Comparison of ENCODE assay signal across 8 cellular contexts in genomic region chr17:63775420-63775819, GRCh38. TPM values are rescaled to one million over a fixed set of nuclear protein-coding genes. Genes with fewer than 3 reads are reported as not detected.
DNase-seq lines count a peak whose midpoint lies in the region; ATAC-seq, FAIRE-seq and TF ChIP-seq lines count a peak whose summit lies in the region.

No MANE protein-coding gene starts in this region.

- DNase-seq in LNCaP clone FGC (ENCODE audit: low read depth): no peak
- DNase-seq in dermis blood vessel endothelial cell: peak; percentile 22
- no peak for DNase-seq in natural killer cell
- no peak for DNase-seq in frontal cortex (ENCODE audit: low spot score in 2 of 2)
- no peak for DNase-seq in caudate nucleus (lab: John Stamatoyannopoulos, UW)
- DNase-seq in cerebellar cortex (ENCODE audit: low spot score): no peak

- peaks cover 48% of the 10 kb centered on the region for H3K4me1 ChIP-seq in BLaER1

- peaks cover 91% of the 10 kb centered on the region for H4K20me1 ChIP-seq in BLaER1

- TF ChIP-seq CTCF in LNCaP clone FGC (IDR thresholded peaks at IDR 0.05; ENCODE audit: control insufficient read depth, extremely low read depth, insufficient read depth) (no peak), natural killer cell (IDR thresholded peaks at IDR 0.05) (no peak)

- H3K27ac Mint-ChIP-seq in natural killer cell: peak overlapping the region; percentile 98 to 99

- no peaks in the 10 kb centered on the region for H3K27me3 Mint-ChIP-seq in natural killer cell (ENCODE audit: low read depth in 2 of 2)

- H3K4me1 Mint-ChIP-seq in natural killer cell: peaks cover 56 to 68% of the 10 kb centered on the region in 2 donors

- peak overlapping the region; percentile 95 for H3K4me3 Mint-ChIP-seq in natural killer cell

- no peaks in the 10 kb centered on the region for H3K27me3 ChIP-seq in BLaER1

- peak overlapping the region; percentile 91 for H3K4me2 ChIP-seq in BLaER1

- H3K4me3 ChIP-seq in BLaER1 (peak overlapping the region; percentile 91), LNCaP clone FGC (ENCODE audit: low read depth, low read length) (peak overlapping the region; percentile 100)

- H3K27ac ChIP-seq in BLaER1: peak overlapping the region; percentile 95
- no peak overlapping the region for H3K27ac ChIP-seq in caudate nucleus (ENCODE audit: low read depth, low read length)

- no peaks in the 10 kb centered on the region for H3K9me3 ChIP-seq in BLaER1

- ATAC-seq in natural killer cell (no peak), GM21825 (IDR thresholded peaks at IDR 0.05; ENCODE audit: unreplicated experiment) (no peak)

- intact Hi-C loops in natural killer cell (cut with micrococcal nuclease): no loop called here

- H3K9ac ChIP-seq in BLaER1: peak overlapping the region; percentile 97

- FAIRE-seq in frontal cortex (lab: Jason Lieb, UNC): no peak

- H3K9me3 Mint-ChIP-seq in natural killer cell: no peaks in the 10 kb centered on the region

- H3K36me3 ChIP-seq in BLaER1: peaks cover 49% of the 10 kb centered on the region

- H3K36me3 Mint-ChIP-seq in natural killer cell: no peaks in the 10 kb centered on the region

RNA-seq across cellular contexts. Expression of gene DDX42, which starts 1.4 kb away (rescaled TPM):
- total RNA-seq in dermis blood vessel endothelial cell: 71.6 and 81.5 TPM in 2 replicates
- 100 to 1,000 TPM in 2 of 3 donors, 10 to 100 TPM in 1; 80.1 to 127 (median 110) TPM for total RNA-seq in natural killer cell
- 64.0 TPM for total RNA-seq in frontal cortex

RNA-seq across cellular contexts. Expression of gene CCDC47, which starts 2.0 kb away (rescaled TPM):
- 109 and 164 TPM in 2 replicates for total RNA-seq in dermis blood vessel endothelial cell
- total RNA-seq in natural killer cell: 10 to 100 TPM; 37.9 to 45.2 (median 41.7) TPM
- 49.3 TPM for total RNA-seq in frontal cortex

RNA-seq across cellular contexts. Expression of gene STRADA, which starts 33.8 kb away (rescaled TPM):
- 26.5 and 27.5 TPM in 2 replicates for total RNA-seq in dermis blood vessel endothelial cell
- 10 to 100 TPM; 72.6 to 83.1 (median 78.2) TPM for total RNA-seq in natural killer cell
- 19.6 TPM for total RNA-seq in frontal cortex

RNA-seq across cellular contexts. Expression of gene PSMC5, which starts 51.8 kb away (rescaled TPM):
- total RNA-seq in dermis blood vessel endothelial cell: 46.6 and 92.0 TPM in 2 replicates
- 100 to 1,000 TPM in 2 of 3 donors, 10 to 100 TPM in 1; 91.3 to 114 (median 100) TPM for total RNA-seq in natural killer cell
- total RNA-seq in frontal cortex: 47.3 TPM

RNA-seq across cellular contexts. Expression of gene FTSJ3, which starts 52.0 kb away (rescaled TPM):
- 73.3 and 78.8 TPM in 2 replicates for total RNA-seq in dermis blood vessel endothelial cell
- 10 to 100 TPM; 35.2 to 53.5 (median 51.6) TPM for total RNA-seq in natural killer cell
- total RNA-seq in frontal cortex: 34.6 TPM
